In the genomic region with DNA sequence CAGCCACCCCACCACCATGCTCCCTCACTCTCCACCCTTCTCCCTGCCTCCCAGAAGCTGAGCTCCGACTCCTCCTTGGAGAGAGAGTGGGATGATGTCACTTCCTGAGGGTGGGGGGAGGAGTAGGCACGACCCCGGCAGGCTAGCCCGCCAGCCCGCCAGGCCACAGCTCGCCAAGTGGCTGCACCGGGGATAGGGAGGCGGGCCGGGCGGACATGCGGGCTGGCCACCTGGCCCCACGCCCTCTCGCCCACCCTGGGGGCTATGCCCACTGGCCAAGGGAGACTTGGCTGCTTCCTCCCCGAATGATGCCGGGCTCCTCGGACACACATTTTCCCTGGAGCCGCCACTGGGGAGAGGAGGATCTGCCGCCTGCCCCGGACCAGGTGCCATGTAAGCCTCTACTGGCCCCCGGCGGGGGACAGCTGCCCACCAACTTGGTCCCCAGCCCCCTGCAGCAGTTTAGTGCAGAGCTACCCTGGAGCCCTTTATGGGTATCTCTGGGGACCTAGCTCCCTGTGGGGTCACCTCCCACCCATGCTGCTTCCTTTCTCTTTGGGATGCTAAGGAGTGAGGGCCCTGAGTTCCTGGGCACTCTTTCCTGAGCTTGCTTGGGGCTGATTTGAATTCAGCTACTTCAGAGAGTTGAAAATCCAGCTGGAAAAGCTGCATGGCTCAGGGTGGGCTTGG, we compare ENCODE assay signal across 10 cellular contexts. TPM values are rescaled to one million over a fixed set of nuclear protein-coding genes. Genes with fewer than 3 reads are reported as not detected.
DNase-seq lines count a peak whose midpoint lies in the region; ATAC-seq and TF ChIP-seq lines count a peak whose summit lies in the region.
"Had no signal": no experiment of that assay in that cellular context is flagged by ENCODE, and none has a peak within 500 bp of the region (broad histone marks: within the 10 kb centered on the region; RNA-seq: fewer than 3 reads in every experiment).

No MANE protein-coding gene starts in this region.

- peak overlapping the region; percentile 45 for H3K4me3 ChIP-seq in lower lobe of right lung
- peak overlapping the region; percentile 50 to 56 for H3K4me3 ChIP-seq in tibial artery

- H3K4me1 ChIP-seq in lower lobe of right lung: peaks cover 30% of the 10 kb centered on the region
- peaks cover 0 to 20% (median 13%) of the 10 kb centered on the region in 4 donors for H3K4me1 ChIP-seq in tibial artery

- DNase-seq in NCI-H1092 (lab: John Stamatoyannopoulos, UW) (peak; percentile 77), dermis blood vessel endothelial cell (peak; percentile 44), lower lobe of right lung (no peak), tibial artery (no peak), kidney tubule cell (ENCODE audit: low spot score) (no peak), UCSD-AML1 (lab: John Stamatoyannopoulos, UW; ENCODE audit: unreplicated experiment) (no peak)
- DNase-seq in activated effector memory CD4-positive, alpha-beta T cell treated with Interleukin-2 at 50 U/mL for 16 hours: no peak
- DNase-seq: naive thymus-derived CD4-positive, alpha-beta T cell; NCI-H187 had no signal

- peak overlapping the region; percentile 56 for H3K27ac ChIP-seq in lower lobe of right lung
- H3K27ac ChIP-seq in tibial artery: peak overlapping the region; percentile 23 to 52

- ATAC-seq in lower lobe of right lung (peak in 1 of 2 donors; percentile 26), HG03378 (IDR thresholded peaks at IDR 0.05; ENCODE audit: unreplicated experiment) (no peak)
- ATAC-seq: naive thymus-derived CD4-positive, alpha-beta T cell had no signal

- TF ChIP-seq CTCF in lower lobe of right lung (IDR thresholded peaks at IDR 0.05) (no peak), tibial artery (IDR thresholded peaks at IDR 0.05) (no peak)

- H3K27me3 ChIP-seq in lower lobe of right lung (ENCODE audit: low read depth): no peaks in the 10 kb centered on the region
- peaks cover 0 to 6% of the 10 kb centered on the region in 2 donors for H3K27me3 ChIP-seq in tibial artery

- H3K9me3 ChIP-seq in lower lobe of right lung (no peaks in the 10 kb centered on the region), tibial artery (no peaks in the 10 kb centered on the region)

- intact Hi-C loops in lower lobe of right lung (cut with DNase I): no loop called here
- intact Hi-C loops in tibial artery (cut with DNase I; ENCODE audit: low total_unique reads): no loop called here

- H3K36me3 ChIP-seq in lower lobe of right lung (no peaks in the 10 kb centered on the region), tibial artery (peaks cover 0 to 22% (median 0%) of the 10 kb centered on the region in 3 donors)

RNA-seq across cellular contexts. Expression of gene MYRF, which starts 33.7 kb away (rescaled TPM):
- total RNA-seq in dermis blood vessel endothelial cell: 0.17 and 0.28 TPM in 2 replicates
- total RNA-seq in lower lobe of right lung: 37.9 TPM

RNA-seq across cellular contexts. Expression of gene DAGLA, which starts 38.6 kb away (rescaled TPM):
- 4.4 and 4.7 TPM in 2 replicates for total RNA-seq in dermis blood vessel endothelial cell
- 7.1 TPM for total RNA-seq in lower lobe of right lung

Comparison
In these comparisons a context has a peak if more than half of its experiments do, and no peak if none do; other contexts are left out.
1. DNase-seq: peak in NCI-H1092 (single experiment) and dermis blood vessel endothelial cell (single experiment); none in lower lobe of right lung (single experiment), tibial artery (0 of 2), activated effector memory CD4-positive, alpha-beta T cell treated with Interleukin-2 at 50 U/mL for 16 hours (single experiment), kidney tubule cell (single experiment) and UCSD-AML1 (single experiment).
2. RNA of gene MYRF, which starts 33.7 kb away (total RNA-seq): 37.9 TPM in lower lobe of right lung (single experiment); 0.17 to 0.28 TPM in dermis blood vessel endothelial cell; every median in the first group is over 10 times any median in the second.